1 cellular context compared by ENCODE assay signal in genomic region chr7:2417981-2418481, GRCh38.
A peak's percentile ranks its signal among the peaks of the same experiment; 100 is the strongest.
TF ChIP-seq lines count a peak whose summit lies in the region.

No MANE protein-coding gene starts in this region.

TF ChIP-seq in GM12878, 131 proteins besides CTCF, POLR2A, EP300 and RAD21 (continued from another document):
- TF ChIP-seq MTA2 (IDR thresholded peaks at IDR 0.05; ENCODE audit: low read depth) (peak; percentile 25; the same call in 1 of the 2 replicates), IKZF1 (conservative IDR thresholded peaks at IDR 0.05) (0 out of 2 replicates have a peak, but pooled peaks have one; percentile 29), ZBTB33 (IDR thresholded peaks at IDR 0.05) (peak; percentile 82; the same call in 1 of the 2 replicates), PBX3 (IDR thresholded peaks at IDR 0.05; ENCODE audit: insufficient replicate concordance, low read depth, low read length) (no peak)
